In genomic region chr17:8153550-8153956, GRCh38 we compare ENCODE assay signal across 1 cellular context.
A peak's percentile ranks its signal among the peaks of the same experiment; 100 is the strongest.
TF ChIP-seq lines count a peak whose summit lies in the region.

No MANE protein-coding gene starts in this region.

TF ChIP-seq in HepG2, 621 proteins besides CTCF, POLR2A, EP300 and RAD21 (continued from another document and continues in another):
- TF ChIP-seq GRHL1 (CRISPR knock-in tag; conservative IDR thresholded peaks at IDR 0.05), result no peak
- no peak for TF ChIP-seq MBNL3 (CRISPR knock-in tag; conservative IDR thresholded peaks at IDR 0.05)
- TF ChIP-seq ATF7 (IDR thresholded peaks at IDR 0.05), result no peak
- peak; percentile 33; the same call in 1 of the 2 replicates for TF ChIP-seq ATF7 (CRISPR knock-in tag; IDR thresholded peaks at IDR 0.05)
- no peak for TF ChIP-seq ZNF556 (CRISPR knock-in tag; IDR thresholded peaks at IDR 0.05; ENCODE audit: borderline replicate concordance)
- TF ChIP-seq SAFB2 (CRISPR knock-in tag; IDR thresholded peaks at IDR 0.05; ENCODE audit: borderline replicate concordance, low read depth), result no peak
- no peak for TF ChIP-seq GZF1 (CRISPR knock-in tag; IDR thresholded peaks at IDR 0.05)
- TF ChIP-seq SMAD1 (CRISPR knock-in tag; IDR thresholded peaks at IDR 0.05; ENCODE audit: borderline replicate concordance, low read depth), result no peak
- no peak for TF ChIP-seq ZNF615 (CRISPR knock-in tag; IDR thresholded peaks at IDR 0.05; ENCODE audit: borderline replicate concordance)
- no peak for TF ChIP-seq MIER2 (CRISPR knock-in tag; IDR thresholded peaks at IDR 0.05)
- TF ChIP-seq ZNF260 (CRISPR knock-in tag; IDR thresholded peaks at IDR 0.05; ENCODE audit: borderline replicate concordance, low read depth), result no peak
- no peak for TF ChIP-seq ZNF761 (CRISPR knock-in tag; conservative IDR thresholded peaks at IDR 0.05)
- TF ChIP-seq REL (CRISPR knock-in tag; conservative IDR thresholded peaks at IDR 0.05), result no peak
- no peak for TF ChIP-seq BATF2 (CRISPR knock-in tag; IDR thresholded peaks at IDR 0.05)
- 0 out of 2 replicates have a peak, but pooled peaks have one; percentile 30 for TF ChIP-seq ZNF430 (CRISPR knock-in tag; IDR thresholded peaks at IDR 0.05)
- no peak for TF ChIP-seq ZFP62 (CRISPR knock-in tag; IDR thresholded peaks at IDR 0.05)
- no peak for TF ChIP-seq ZFP41 (CRISPR knock-in tag; IDR thresholded peaks at IDR 0.05; ENCODE audit: borderline replicate concordance)
- TF ChIP-seq ZNF878 (CRISPR knock-in tag; IDR thresholded peaks at IDR 0.05), result no peak
- TF ChIP-seq ZNF407 (CRISPR knock-in tag; IDR thresholded peaks at IDR 0.05; ENCODE audit: not compliant biosample characterization), result no peak
- TF ChIP-seq KAT8 (CRISPR knock-in tag; IDR thresholded peaks at IDR 0.05), result no peak; the same call in 1 of the 2 replicates
- TF ChIP-seq GPBP1L1 (CRISPR knock-in tag; IDR thresholded peaks at IDR 0.05), result no peak
- TF ChIP-seq ZNF557 (CRISPR knock-in tag; IDR thresholded peaks at IDR 0.05), result no peak
- TF ChIP-seq ZNF382 (CRISPR knock-in tag; IDR thresholded peaks at IDR 0.05; ENCODE audit: borderline replicate concordance), result no peak
- TF ChIP-seq ATF2 (CRISPR knock-in tag; IDR thresholded peaks at IDR 0.05), result peak; percentile 26; the same call in 1 of the 2 replicates
- no peak for TF ChIP-seq IKZF1 (IDR thresholded peaks at IDR 0.05)
- no peak for TF ChIP-seq ZSCAN12 (CRISPR knock-in tag; IDR thresholded peaks at IDR 0.05)
- no peak for TF ChIP-seq PBX2 (CRISPR knock-in tag; IDR thresholded peaks at IDR 0.05)
- TF ChIP-seq AHR (CRISPR knock-in tag; IDR thresholded peaks at IDR 0.05), result no peak
- TF ChIP-seq ZBTB10 (CRISPR knock-in tag; IDR thresholded peaks at IDR 0.05; ENCODE audit: borderline replicate concordance), result no peak
- no peak for TF ChIP-seq ZNF841 (CRISPR knock-in tag; IDR thresholded peaks at IDR 0.05; ENCODE audit: borderline replicate concordance)
- TF ChIP-seq ZNF431 (CRISPR knock-in tag; IDR thresholded peaks at IDR 0.05; ENCODE audit: borderline replicate concordance, low read depth), result no peak
- TF ChIP-seq TBL1XR1 (IDR thresholded peaks at IDR 0.05; ENCODE audit: borderline replicate concordance, low read length, partially characterized antibody), result peak; percentile 12
- TF ChIP-seq ZHX2 (IDR thresholded peaks at IDR 0.05; ENCODE audit: low read depth), result 0 out of 2 replicates have a peak, but pooled peaks have one; percentile 15
- TF ChIP-seq ZHX2 (CRISPR knock-in tag; IDR thresholded peaks at IDR 0.05; ENCODE audit: borderline replicate concordance), result no peak
